ENCODE assay signal across 21 cellular contexts in the genomic region with DNA sequence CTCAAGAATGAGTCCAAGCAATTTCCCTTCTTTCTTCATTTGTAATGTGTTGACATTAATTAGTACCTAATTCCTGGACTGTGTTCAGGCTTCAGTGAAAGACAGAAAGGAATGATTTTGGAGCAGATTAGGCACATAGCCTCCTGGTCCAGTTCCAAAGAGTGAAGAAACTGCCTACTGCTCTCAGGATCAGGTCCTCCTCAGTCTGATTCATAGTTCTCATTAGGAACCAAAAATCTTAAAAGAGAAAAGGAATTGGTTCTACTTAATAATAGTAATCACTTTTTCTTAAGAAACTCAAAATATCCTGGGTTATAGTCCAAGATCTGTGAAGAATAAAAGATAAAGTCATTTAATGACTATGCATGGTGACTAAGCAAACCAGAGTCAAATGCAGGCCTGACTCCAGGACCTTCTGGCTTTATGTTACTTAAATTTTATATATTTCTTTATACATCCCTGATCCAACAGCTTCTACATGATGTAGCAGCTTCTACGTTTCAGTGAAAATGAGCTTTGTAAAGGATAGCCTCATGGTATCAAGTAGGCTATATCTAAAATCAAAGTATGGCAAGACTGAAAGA.
DNase-seq lines count a peak whose midpoint lies in the region; ATAC-seq and TF ChIP-seq lines count a peak whose summit lies in the region.
"Had no signal": no experiment of that assay in that cellular context is flagged by ENCODE, and none has a peak within 500 bp of the region (broad histone marks: within the 10 kb centered on the region; RNA-seq: fewer than 3 reads in every experiment).

No MANE protein-coding gene starts in this region.

- no peak for TF ChIP-seq CTCF in astrocyte of the spinal cord (IDR thresholded peaks at IDR 0.05; ENCODE audit: low read depth, low read length)
- no peak for TF ChIP-seq CTCF in tibial artery (IDR thresholded peaks at IDR 0.05)

- H3K14ac ChIP-seq in mesenchymal stem cell (ENCODE audit: low read length in 2 of 2) = no peak overlapping the region

- H3K4me3 ChIP-seq in astrocyte of the spinal cord (ENCODE audit: low read depth, low read length) (no peak overlapping the region), mesenchymal stem cell (ENCODE audit: insufficient read depth in 1 of 2, low read depth in 1 of 2, low read length in 2 of 2) (no peak overlapping the region), tibial artery (no peak overlapping the region)

- H2BK120ac ChIP-seq in mesenchymal stem cell (ENCODE audit: low read depth, low read length) = no peak overlapping the region

- H3K23ac ChIP-seq in mesenchymal stem cell (ENCODE audit: low read length in 2 of 2) = no peak overlapping the region

- intact Hi-C loops in tibial artery (cut with DNase I; ENCODE audit: low total_unique reads) = no loop called here
- intact Hi-C loops in activated T-helper 1 cell treated with anti-CD3 and anti-CD28 coated beads, Interleukin-12 subunit alpha, Interleukin-12 subunit beta, Interleukin-2, Interleukin-4 antibody, amounts not matched to agents 30 ng/mL and 10 ng/mL and 1 ng/mL, durations not matched to agents 14 hours and 24 hours and 36 hours (cut with micrococcal nuclease) = no loop called here

- H4K8ac ChIP-seq in mesenchymal stem cell (ENCODE audit: low read length) = no peak overlapping the region

- H3K27ac ChIP-seq in mesenchymal stem cell (ENCODE audit: low read length, poor library complexity, severe bottlenecking) (no peak overlapping the region), tibial artery (no peak overlapping the region)

- POLR2A ChIA-PET in HEK293T (lab: Yijun Ruan, JAX) = no interaction called here

- no peak overlapping the region for H2AFZ ChIP-seq in mesenchymal stem cell (ENCODE audit: low read depth, low read length)

- ATAC-seq in GM21717 (IDR thresholded peaks at IDR 0.05; ENCODE audit: unreplicated experiment) = no peak

- H2AK5ac ChIP-seq in mesenchymal stem cell (ENCODE audit: low read length, severe bottlenecking) = no peak overlapping the region

- H3K18ac ChIP-seq in mesenchymal stem cell (ENCODE audit: low read depth in 1 of 2, low read length in 2 of 2) = no peak overlapping the region

- H3K4me2 ChIP-seq in mesenchymal stem cell (ENCODE audit: low read length, poor library complexity, severe bottlenecking) = no peak overlapping the region

- no peaks in the 10 kb centered on the region for H3K4me1 Mint-ChIP-seq in activated T-helper 1 cell treated with anti-CD3 and anti-CD28 coated beads, Interleukin-12 subunit alpha, Interleukin-12 subunit beta, Interleukin-2, Interleukin-4 antibody, amounts not matched to agents 30 ng/mL and 10 ng/mL and 1 ng/mL, durations not matched to agents 14 hours and 24 hours and 36 hours (ENCODE audit: low read depth)
- H3K4me1 Mint-ChIP-seq: CD8-positive, alpha-beta memory T cell; immature natural killer cell had no signal

- H3K36me3 Mint-ChIP-seq in activated T-helper 1 cell treated with anti-CD3 and anti-CD28 coated beads, Interleukin-12 subunit alpha, Interleukin-12 subunit beta, Interleukin-2, Interleukin-4 antibody, amounts not matched to agents 30 ng/mL and 10 ng/mL and 1 ng/mL, durations not matched to agents 14 hours and 24 hours and 36 hours (ENCODE audit: low read depth) = no peaks in the 10 kb centered on the region
- H3K36me3 Mint-ChIP-seq: activated CD4-positive, alpha-beta memory T cell treated with anti-CD3 and anti-CD28 coated beads for 36 hours; CD8-positive, alpha-beta memory T cell; immature natural killer cell had no signal

- H4K91ac ChIP-seq in mesenchymal stem cell (ENCODE audit: low read length) = no peak overlapping the region

- H3K79me1 ChIP-seq in mesenchymal stem cell (replicated peaks; ENCODE audit: low read length, poor library complexity, severe bottlenecking) = no peaks in the 10 kb centered on the region

- no peaks in the 10 kb centered on the region for H3K27me3 Mint-ChIP-seq in activated T-helper 1 cell treated with anti-CD3 and anti-CD28 coated beads, Interleukin-12 subunit alpha, Interleukin-12 subunit beta, Interleukin-2, Interleukin-4 antibody, amounts not matched to agents 30 ng/mL and 10 ng/mL and 1 ng/mL, durations not matched to agents 14 hours and 24 hours and 36 hours (ENCODE audit: insufficient read depth)
- H3K27me3 Mint-ChIP-seq: activated CD4-positive, alpha-beta memory T cell treated with anti-CD3 and anti-CD28 coated beads for 36 hours had no signal

- H3K27ac Mint-ChIP-seq in activated T-helper 1 cell treated with anti-CD3 and anti-CD28 coated beads, Interleukin-12 subunit alpha, Interleukin-12 subunit beta, Interleukin-2, Interleukin-4 antibody, amounts not matched to agents 30 ng/mL and 10 ng/mL and 1 ng/mL, durations not matched to agents 14 hours and 24 hours and 36 hours = no peak overlapping the region
- H3K27ac Mint-ChIP-seq: activated CD4-positive, alpha-beta memory T cell treated with anti-CD3 and anti-CD28 coated beads for 36 hours; CD8-positive, alpha-beta memory T cell; immature natural killer cell had no signal

- CTCF ChIA-PET in HEK293T (lab: Yijun Ruan, JAX) = no interaction called here

- H3K36me3 ChIP-seq in mesenchymal stem cell (ENCODE audit: control insufficient read depth in 1 of 2, insufficient read depth in 2 of 2, low read depth in 1 of 2, low read length in 2 of 2) = no peaks in the 10 kb centered on the region
- H3K36me3 ChIP-seq in tibial artery = no peaks in the 10 kb centered on the region

- DNase-seq in AG08395 (ENCODE audit: low spot score) (peak; percentile 62), GM04504 (ENCODE audit: low read depth) (peak; percentile 72), astrocyte of the spinal cord (ENCODE audit: low read depth, low spot score) (peak; percentile 35), mesenchymal stem cell (no peak), tibial artery (no peak), HEK293T (ENCODE audit: extremely low spot score) (no peak)
- DNase-seq in activated T-helper 1 cell treated with anti-CD3 and anti-CD28 coated beads, Interleukin-12 subunit alpha, Interleukin-12 subunit beta, Interleukin-2, Interleukin-4 antibody, amounts not matched to agents 30 ng/mL and 10 ng/mL and 1 ng/mL, durations not matched to agents 14 hours and 24 hours and 36 hours (ENCODE audit: low spot score) = no peak
- DNase-seq: activated CD4-positive, alpha-beta memory T cell treated with anti-CD3 and anti-CD28 coated beads for 36 hours; activated CD4-positive, CD25-positive, alpha-beta regulatory T cell; activated gamma-delta T cell treated with Interleukin-2 at 50 U/mL for 16 hours; activated T-cell treated with anti-CD3 and anti-CD28 coated beads for 4 hours; amniotic stem cell; CD8-positive, alpha-beta memory T cell; erythroblast; immature natural killer cell; MM.1S; NCI-H146; NCI-H524 treated with DMSO at 0.1 percent for 48 hours; retina; stimulated activated CD4-positive, alpha-beta T cell treated with anti-CD3 and anti-CD28 coated beads, Interleukin-12 subunit alpha, Interleukin-12 subunit beta, amount 100 ng/mL, for 4 hours had no signal

- no peaks in the 10 kb centered on the region for H3K27me3 ChIP-seq in mesenchymal stem cell (ENCODE audit: control insufficient read depth in 1 of 2, insufficient read depth in 1 of 2, low read length in 2 of 2)
- H3K27me3 ChIP-seq in tibial artery = no peaks in the 10 kb centered on the region

- no peak overlapping the region for H2BK12ac ChIP-seq in mesenchymal stem cell (ENCODE audit: low read length in 2 of 2)

- H3K9me3 ChIP-seq in mesenchymal stem cell (ENCODE audit: control insufficient read depth, low read length) (no peaks in the 10 kb centered on the region), tibial artery (no peaks in the 10 kb centered on the region)

- H3K9me3 Mint-ChIP-seq in activated T-helper 1 cell treated with anti-CD3 and anti-CD28 coated beads, Interleukin-12 subunit alpha, Interleukin-12 subunit beta, Interleukin-2, Interleukin-4 antibody, amounts not matched to agents 30 ng/mL and 10 ng/mL and 1 ng/mL, durations not matched to agents 14 hours and 24 hours and 36 hours = no peaks in the 10 kb centered on the region
- H3K9me3 Mint-ChIP-seq: activated CD4-positive, alpha-beta memory T cell treated with anti-CD3 and anti-CD28 coated beads for 36 hours had no signal

- peaks cover 2% of the 10 kb centered on the region for H3K4me1 ChIP-seq in mesenchymal stem cell (ENCODE audit: control insufficient read depth, insufficient read depth, low read depth, low read length)
- no peaks in the 10 kb centered on the region for H3K4me1 ChIP-seq in tibial artery

- H3K4me3 Mint-ChIP-seq in activated T-helper 1 cell treated with anti-CD3 and anti-CD28 coated beads, Interleukin-12 subunit alpha, Interleukin-12 subunit beta, Interleukin-2, Interleukin-4 antibody, amounts not matched to agents 30 ng/mL and 10 ng/mL and 1 ng/mL, durations not matched to agents 14 hours and 24 hours and 36 hours = no peak overlapping the region
- H3K4me3 Mint-ChIP-seq: activated CD4-positive, alpha-beta memory T cell treated with anti-CD3 and anti-CD28 coated beads for 36 hours; CD8-positive, alpha-beta memory T cell; immature natural killer cell had no signal

- in situ Hi-C loops in astrocyte of the spinal cord (cut with HindIII; ENCODE audit: low sequenced_read_pairs) = no loop called here

- H2BK5ac ChIP-seq in mesenchymal stem cell (ENCODE audit: low read depth, low read length, poor library complexity, severe bottlenecking) = no peak overlapping the region

- 94% methylated on average over 1 of the region's 1 CpG for WGBS in mesenchymal stem cell

- no peak overlapping the region for H2BK15ac ChIP-seq in mesenchymal stem cell (ENCODE audit: low read depth, poor library complexity, severe bottlenecking)

- H3K9ac ChIP-seq in mesenchymal stem cell (ENCODE audit: low read length) = peak overlapping the region; percentile 54

- no peak overlapping the region for H3K4ac ChIP-seq in mesenchymal stem cell (ENCODE audit: low read depth in 1 of 2, low read length in 2 of 2)

TF ChIP-seq in HEK293T, 16 proteins besides CTCF, POLR2A, EP300 and RAD21:
- TF ChIP-seq HDGF (IDR thresholded peaks at IDR 0.05; ENCODE audit: borderline replicate concordance) (no peak), FOXK2 (IDR thresholded peaks at IDR 0.05) (no peak), ARNT (IDR thresholded peaks at IDR 0.05) (no peak), ELF4 (IDR thresholded peaks at IDR 0.05) (no peak), CTBP1 (IDR thresholded peaks at IDR 0.05; ENCODE audit: borderline replicate concordance) (no peak), TARDBP (IDR thresholded peaks at IDR 0.05) (no peak), FOXA1 (IDR thresholded peaks at IDR 0.05) (no peak), SUZ12 (IDR thresholded peaks at IDR 0.05) (no peak), NFRKB (IDR thresholded peaks at IDR 0.05) (no peak), FOXM1 (IDR thresholded peaks at IDR 0.05; ENCODE audit: borderline replicate concordance) (no peak), BHLHE40 (IDR thresholded peaks at IDR 0.05; ENCODE audit: borderline replicate concordance) (no peak)

Comparison
In these comparisons a context has a peak if more than half of its experiments do, and no peak if none do; other contexts are left out.
1. DNase-seq: peak in AG08395 (single experiment), GM04504 (single experiment) and astrocyte of the spinal cord (single experiment); none in mesenchymal stem cell (single experiment), tibial artery (0 of 2), activated T-helper 1 cell treated with anti-CD3 and anti-CD28 coated beads, Interleukin-12 subunit alpha, Interleukin-12 subunit beta, Interleukin-2, Interleukin-4 antibody, amounts not matched to agents 30 ng/mL and 10 ng/mL and 1 ng/mL, durations not matched to agents 14 hours and 24 hours and 36 hours (single experiment) and HEK293T (single experiment).